8 cellular contexts compared by ENCODE assay signal in genomic region chr11:7020183-7020917, GRCh38. TPM values are rescaled to one million over a fixed set of nuclear protein-coding genes. Genes with fewer than 3 reads are reported as not detected.
DNase-seq lines count a peak whose midpoint lies in the region; ATAC-seq, FAIRE-seq and TF ChIP-seq lines count a peak whose summit lies in the region.
"Had no signal": no experiment of that assay in that cellular context is flagged by ENCODE, and none has a peak within 500 bp of the region (broad histone marks: within the 10 kb centered on the region; RNA-seq: fewer than 3 reads in every experiment).

Gene NLRP14, plus strand, starts transcription at chr11:7020479. Its CDS starts 18,108 bp downstream, at chr11:7038587.
Gene ZNF214, minus strand, starts transcription at chr11:7020346. Its CDS starts 17,511 bp downstream, at chr11:7002835.

- no TSS peak for BruUV-seq in OCI-LY7 (replicated peaks; lab: Mats Ljungman, UMichigan)

- no peaks in the 10 kb centered on the region for H3K36me3 Mint-ChIP-seq in stimulated activated memory B cell treated with anti-CD40 and anti-IgM and Interleukin-4, amounts not matched to agents 10 μg/mL and 1 μg/mL and 100 μg/mL, for 72 hours

- no peaks in the 10 kb centered on the region for H3K79me2 ChIP-seq in OCI-LY7 (ENCODE audit: insufficient read depth, low read depth, low read length)

- intact Hi-C loops in OCI-LY7 (cut with micrococcal nuclease; ENCODE audit: unreplicated experiment) = no loop called here

- 0 out of 2 replicates have a peak, but pooled peaks cover 4% of the 10 kb centered on the region for H3K9me2 ChIP-seq in OCI-LY7 (ENCODE audit: insufficient read depth, low read length)

- no peak within 1 kb of the TSS for H3K27ac Mint-ChIP-seq in stimulated activated memory B cell treated with anti-CD40 and anti-IgM and Interleukin-4, amounts not matched to agents 10 μg/mL and 1 μg/mL and 100 μg/mL, for 72 hours
- H3K27ac Mint-ChIP-seq: activated naive CD4-positive, alpha-beta T cell treated with anti-CD3 and anti-CD28 coated beads, Interleukin-2, amount 50 U/mL, for 72 hours had no signal

- no peak within 1 kb of the TSS for H2AFZ ChIP-seq in OCI-LY7 (ENCODE audit: low read length)

- DNase-seq in GM12892 (ENCODE audit: insufficient read length) (no peak), HS-27A (ENCODE audit: low read depth) (peak; percentile 95), RPMI7951 (ENCODE audit: low read depth) (peak; percentile 92), dermis microvascular lymphatic vessel endothelial cell (ENCODE audit: low read depth in 2 of 2) (peak; percentile 22 to 63), OCI-LY7 (ENCODE audit: low spot score) (no peak)

- ATAC-seq in stimulated activated memory B cell treated with anti-CD40 and anti-IgM and Interleukin-4, amounts not matched to agents 10 μg/mL and 1 μg/mL and 100 μg/mL, for 72 hours = no peak

- peaks cover 7% of the 10 kb centered on the region for H3K4me1 Mint-ChIP-seq in stimulated activated memory B cell treated with anti-CD40 and anti-IgM and Interleukin-4, amounts not matched to agents 10 μg/mL and 1 μg/mL and 100 μg/mL, for 72 hours

- H3K9me3 ChIP-seq in OCI-LY7 (ENCODE audit: low read length) = no peaks in the 10 kb centered on the region

- no peaks in the 10 kb centered on the region for H4K20me1 ChIP-seq in OCI-LY7 (ENCODE audit: insufficient read depth, low read length)

- POLR2A ChIA-PET in OCI-LY7 (lab: Charles Lee) = no interaction called here

- CTCF ChIA-PET in OCI-LY7 (lab: Charles Lee; ENCODE audit: unreplicated experiment) = no interaction called here

- H3K4me3 Mint-ChIP-seq in stimulated activated memory B cell treated with anti-CD40 and anti-IgM and Interleukin-4, amounts not matched to agents 10 μg/mL and 1 μg/mL and 100 μg/mL, for 72 hours = peak within 1 kb of the TSS; percentile 76

- no peaks in the 10 kb centered on the region for H3K36me3 ChIP-seq in OCI-LY7 (ENCODE audit: insufficient read depth, low read length)

- H3K27me3 ChIP-seq in layer of hippocampus (ENCODE audit: control insufficient read depth, insufficient read depth, low read length) = no peaks in the 10 kb centered on the region

- H3K27me3 Mint-ChIP-seq in stimulated activated memory B cell treated with anti-CD40 and anti-IgM and Interleukin-4, amounts not matched to agents 10 μg/mL and 1 μg/mL and 100 μg/mL, for 72 hours = peaks cover 43% of the 10 kb centered on the region

- H3K9me3 Mint-ChIP-seq in stimulated activated memory B cell treated with anti-CD40 and anti-IgM and Interleukin-4, amounts not matched to agents 10 μg/mL and 1 μg/mL and 100 μg/mL, for 72 hours = no peaks in the 10 kb centered on the region
- H3K9me3 Mint-ChIP-seq: activated naive CD4-positive, alpha-beta T cell treated with anti-CD3 and anti-CD28 coated beads, Interleukin-2, amount 50 U/mL, for 72 hours had no signal

- no peak for TF ChIP-seq CTCF in OCI-LY7 (conservative IDR thresholded peaks at IDR 0.05; ENCODE audit: low read length)

- H3K4me2 ChIP-seq in OCI-LY7 (ENCODE audit: low read length) = no peak within 1 kb of the TSS

- H3K27ac ChIP-seq in layer of hippocampus (ENCODE audit: low read depth, low read length) (peak within 1 kb of the TSS; percentile 60), OCI-LY7 (ENCODE audit: low read depth, low read length, poor library complexity, severe bottlenecking) (no peak within 1 kb of the TSS)

- FAIRE-seq in GM12892 (lab: Jason Lieb, UNC) = peak; percentile 89

- no peaks in the 10 kb centered on the region for H3K4me1 ChIP-seq in OCI-LY7 (ENCODE audit: insufficient read depth, low read length, poor library complexity, severe bottlenecking)

- no peak within 1 kb of the TSS for H3K4me3 ChIP-seq in OCI-LY7 (ENCODE audit: low read depth, low read length, poor library complexity, severe bottlenecking)

- TF ChIP-seq POLR2A in GM12892 (IDR thresholded peaks at IDR 0.05; ENCODE audit: low read depth, low read length) = no peak

RNA-seq across cellular contexts. Expression of gene NLRP14, which starts in this region (rescaled TPM):
- not detected for polyA plus RNA-seq in GM12892 (2012; ENCODE audit: missing spikeins)
- total RNA-seq in RPMI7951 (2014; rRNA removed; shearing (Covaris generic)) = 0.12 TPM in 1 of 2 replicates, not detected in the other
- total RNA-seq in dermis microvascular lymphatic vessel endothelial cell = under 0.01 TPM in 2 replicates
- total RNA-seq in OCI-LY7 (2014; rRNA removed; shearing (Covaris generic)) = 3.8 and 6.4 TPM in 2 replicates
- total RNA-seq in OCI-LY7 (2022) = 6.2 and 6.4 TPM in 2 replicates

RNA-seq across cellular contexts. Expression of gene ZNF214, which starts in this region (rescaled TPM):
- polyA plus RNA-seq in GM12892 (2012; ENCODE audit: missing spikeins) = 0.08 TPM
- total RNA-seq in RPMI7951 (2014; rRNA removed; shearing (Covaris generic)) = 2.6 and 3.5 TPM in 2 replicates
- total RNA-seq in dermis microvascular lymphatic vessel endothelial cell (0.38 and 0.77 TPM in 2 replicates), OCI-LY7 (2022) (not detected in 2 replicates)
- total RNA-seq in OCI-LY7 (2014; rRNA removed; shearing (Covaris generic)) = not detected in 2 replicates
- total RNA-seq: activated naive CD4-positive, alpha-beta T cell treated with anti-CD3 and anti-CD28 coated beads, Interleukin-2, amount 50 U/mL, for 72 hours had no signal

Comparison
In these comparisons a context has a peak if more than half of its experiments do, and no peak if none do; other contexts are left out.
1. Peak in DNase-seq in dermis microvascular lymphatic vessel endothelial cell; RNA of the genes that start here not detected or under 1 TPM.
2. DNase-seq: peak in HS-27A (single experiment) and RPMI7951 (single experiment); none in GM12892 (single experiment) and OCI-LY7 (single experiment).